ENCODE assay signal across 1 cellular context in genomic region chr3:170749765-170750477, GRCh38.
TF ChIP-seq lines count a peak whose summit lies in the region.

No MANE protein-coding gene starts in this region.

TF ChIP-seq in GM23338, 12 proteins besides CTCF, POLR2A, EP300 and RAD21:
- TF ChIP-seq CREB1 (CRISPR knock-in tag; IDR thresholded peaks at IDR 0.05; ENCODE audit: low read depth) (no peak), ZNF114 (CRISPR knock-in tag; IDR thresholded peaks at IDR 0.05) (no peak), JUNB (IDR thresholded peaks at IDR 0.05; ENCODE audit: unreplicated experiment) (no peak), EZH2 (IDR thresholded peaks at IDR 0.05; ENCODE audit: low read depth, unreplicated experiment) (no peak), ZNF331 (CRISPR knock-in tag; IDR thresholded peaks at IDR 0.05; ENCODE audit: low read depth) (no peak), POLR2AphosphoS5 (IDR thresholded peaks at IDR 0.05; ENCODE audit: low read depth) (no peak), NANOG (IDR thresholded peaks at IDR 0.05; ENCODE audit: borderline replicate concordance) (no peak), ETS1 (IDR thresholded peaks at IDR 0.05) (no peak), REST (IDR thresholded peaks at IDR 0.05; ENCODE audit: unreplicated experiment) (no peak), EZH2phosphoT487 (IDR thresholded peaks at IDR 0.05; ENCODE audit: unreplicated experiment) (no peak), ZNF462 (CRISPR knock-in tag; IDR thresholded peaks at IDR 0.05) (no peak), STAT1 (IDR thresholded peaks at IDR 0.05; ENCODE audit: unreplicated experiment) (no peak)
